12 cellular contexts compared by ENCODE assay signal in the genomic region with DNA sequence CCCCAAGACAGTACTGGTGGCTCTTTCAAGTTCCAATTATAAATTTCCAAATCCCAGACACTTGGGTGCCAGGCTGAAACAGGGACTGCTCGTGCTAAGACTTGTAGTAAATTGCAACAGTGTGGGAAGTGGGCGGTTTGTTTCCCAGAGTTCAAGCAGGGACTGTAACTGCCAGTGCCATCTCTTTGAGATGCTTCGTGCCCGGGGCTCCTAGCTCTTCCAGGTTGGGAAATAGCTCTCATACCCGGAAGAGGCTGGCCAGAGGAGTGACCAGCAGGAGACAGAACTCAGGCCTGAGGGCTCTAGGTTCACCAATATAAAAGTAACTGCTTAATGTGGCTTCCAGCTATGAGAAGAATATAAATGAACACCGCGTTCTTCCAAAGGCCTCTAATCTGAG.
"Had no signal": no experiment of that assay in that cellular context is flagged by ENCODE, and none has a peak within 500 bp of the region (broad histone marks: within the 10 kb centered on the region; RNA-seq: fewer than 3 reads in every experiment).

No MANE protein-coding gene starts in this region.

- H3K4me1 ChIP-seq: colonic mucosa had no signal

- ATAC-seq: lower lobe of right lung; naive thymus-derived CD8-positive, alpha-beta T cell had no signal

- H3K4me3 Mint-ChIP-seq: activated naive CD4-positive, alpha-beta T cell treated with anti-CD3 and anti-CD28 coated beads, Interleukin-2, amount 10 ng/mL, durations not matched to agents 7 days and 5 days; naive thymus-derived CD8-positive, alpha-beta T cell had no signal

- H3K9me3 ChIP-seq: colonic mucosa, lower lobe of right lung, sigmoid colon had no signal

- H2AFZ ChIP-seq: hepatocyte had no signal

- H3K27ac Mint-ChIP-seq: activated naive CD4-positive, alpha-beta T cell treated with anti-CD3 and anti-CD28 coated beads, Interleukin-2, amount 10 ng/mL, durations not matched to agents 7 days and 5 days; naive thymus-derived CD8-positive, alpha-beta T cell had no signal

- H3K9me3 Mint-ChIP-seq: activated naive CD4-positive, alpha-beta T cell treated with anti-CD3 and anti-CD28 coated beads, Interleukin-2, amount 10 ng/mL, durations not matched to agents 7 days and 5 days; naive thymus-derived CD8-positive, alpha-beta T cell had no signal

- H3K36me3 ChIP-seq: colonic mucosa, lower lobe of right lung, sigmoid colon had no signal

- H3K27me3 ChIP-seq: colonic mucosa, hepatocyte, sigmoid colon had no signal

- H3K4me3 ChIP-seq: colonic mucosa, hepatocyte, lower lobe of right lung, sigmoid colon had no signal

- H3K4me1 Mint-ChIP-seq: activated naive CD4-positive, alpha-beta T cell treated with anti-CD3 and anti-CD28 coated beads, Interleukin-2, amount 10 ng/mL, durations not matched to agents 7 days and 5 days; naive thymus-derived CD8-positive, alpha-beta T cell had no signal

- H3K4me2 ChIP-seq: hepatocyte had no signal

- H3K36me3 Mint-ChIP-seq: activated naive CD4-positive, alpha-beta T cell treated with anti-CD3 and anti-CD28 coated beads, Interleukin-2, amount 10 ng/mL, durations not matched to agents 7 days and 5 days; naive thymus-derived CD8-positive, alpha-beta T cell had no signal

- DNase-seq: activated CD4-positive, alpha-beta T cell treated with anti-CD3 and anti-CD28 coated beads for 4 hours; activated naive CD4-positive, alpha-beta T cell treated with anti-CD3 and anti-CD28 coated beads, Interleukin-2, amount 10 ng/mL, durations not matched to agents 7 days and 5 days; caudate nucleus; lower lobe of right lung; naive thymus-derived CD8-positive, alpha-beta T cell; sigmoid colon; stimulated activated CD4-positive, alpha-beta T cell treated with anti-CD3 and anti-CD28 coated beads, Interleukin-2, amount 100 ng/mL, for 48 hours; stimulated activated naive CD4-positive, alpha-beta T cell treated with Interleukin-2 at 50 U/mL for 16 hours; T1000 had no signal

- H3K27ac ChIP-seq: hepatocyte, lower lobe of right lung, sigmoid colon, VCaP had no signal
